38 cellular contexts compared by ENCODE assay signal in genomic region chr11:118161786-118162185, GRCh38. TPM values are rescaled to one million over a fixed set of nuclear protein-coding genes. Genes with fewer than 3 reads are reported as not detected.
"Had no signal": no experiment of that assay in that cellular context is flagged by ENCODE, and none has a peak within 500 bp of the region (broad histone marks: within the 10 kb centered on the region; RNA-seq: fewer than 3 reads in every experiment).

No MANE protein-coding gene starts in this region.

- H3K4me1 ChIP-seq: ascending aorta had no signal

- H3K4me1 Mint-ChIP-seq: activated CD4-positive, alpha-beta memory T cell treated with anti-CD3 and anti-CD28 coated beads, Interleukin-2, amount 10 ng/mL, durations not matched to agents 7 days and 5 days; activated CD4-positive, alpha-beta T cell treated with anti-CD3 and anti-CD28 coated beads for 36 hours had no signal

- H3K9me3 ChIP-seq: ascending aorta had no signal

- H3K27ac ChIP-seq: ascending aorta, cardiac muscle cell, WERI-Rb-1 had no signal

- DNase-seq: activated CD4-positive, alpha-beta memory T cell treated with anti-CD3 and anti-CD28 coated beads, Interleukin-2, amount 10 ng/mL, durations not matched to agents 7 days and 5 days; activated CD4-positive, alpha-beta T cell treated with anti-CD3 and anti-CD28 coated beads for 1 hour; activated CD4-positive, alpha-beta T cell treated with anti-CD3 and anti-CD28 coated beads for 36 hours; activated CD4-positive, alpha-beta T cell treated with anti-CD3 and anti-CD28 coated beads for 48 hours; activated CD4-positive, alpha-beta T cell treated with anti-CD3 and anti-CD28 coated beads, Interleukin-2, amount 10 ng/mL, durations not matched to agents 7 days and 5 days; activated CD4-positive, alpha-beta T cell treated with anti-CD3 and anti-CD28 coated beads, Interleukin-2, amount 50 U/mL, for 48 hours; activated CD4-positive, CD25-positive, alpha-beta regulatory T cell; activated CD8-positive, alpha-beta memory T cell treated with anti-CD3 and anti-CD28 coated beads for 24 hours; activated CD8-positive, alpha-beta memory T cell treated with anti-CD3 and anti-CD28 coated beads, Interleukin-2, amount 10 ng/mL, durations not matched to agents 7 days and 5 days; activated CD8-positive, alpha-beta memory T cell treated with anti-CD3 and anti-CD28 coated beads, Interleukin-2, amount 50 U/mL, for 48 hours; activated CD8-positive, alpha-beta T cell treated with anti-CD3 and anti-CD28 coated beads, Interleukin-2, amount 10 ng/mL, durations not matched to agents 7 days and 5 days; activated effector memory CD4-positive, alpha-beta T cell treated with Interleukin-2 at 50 U/mL for 16 hours; activated gamma-delta T cell; activated naive CD4-positive, alpha-beta T cell treated with anti-CD3 and anti-CD28 coated beads, Interleukin-2, amount 10 ng/mL, durations not matched to agents 7 days and 5 days; activated naive CD4-positive, alpha-beta T cell treated with Interleukin-2 at 50 U/mL for 16 hours; activated naive CD8-positive, alpha-beta T cell treated with anti-CD3 and anti-CD28 coated beads, Interleukin-2, amount 10 ng/mL, durations not matched to agents 7 days and 5 days; activated naive CD8-positive, alpha-beta T cell treated with anti-CD3 and anti-CD28 coated beads, Interleukin-2, amount 50 U/mL, for 24 hours; activated T-cell treated with anti-CD3 and anti-CD28 coated beads, Interleukin-2, amount 50 U/mL, for 24 hours; activated T-cell treated with anti-CD3 and anti-CD28 coated beads, Interleukin-2, amount 50 U/mL, for 48 hours; amygdala; anterior cingulate cortex; caudate nucleus; cerebellar nuclear complex; T-helper 1 cell; T-helper 2 cell; T-helper 9 cell; WERI-Rb-1 had no signal

- H3K4me3 ChIP-seq: ascending aorta, cardiac muscle cell had no signal

- H3K27me3 ChIP-seq: ascending aorta had no signal

- H3K36me3 Mint-ChIP-seq: activated CD8-positive, alpha-beta memory T cell treated with anti-CD3 and anti-CD28 coated beads, Interleukin-2, amount 10 ng/mL, durations not matched to agents 7 days and 5 days; activated naive CD4-positive, alpha-beta T cell treated with anti-CD3 and anti-CD28 coated beads, Interleukin-2, amount 10 ng/mL, durations not matched to agents 7 days and 5 days; activated naive CD4-positive, alpha-beta T cell treated with anti-CD3 and anti-CD28 coated beads, Interleukin-2, amount 50 U/mL, for 24 hours; activated naive CD8-positive, alpha-beta T cell; activated naive CD8-positive, alpha-beta T cell treated with anti-CD3 and anti-CD28 coated beads, Interleukin-2, amount 10 ng/mL, durations not matched to agents 7 days and 5 days; brain; WTC11 had no signal

- H3K4me3 Mint-ChIP-seq: activated CD4-positive, alpha-beta memory T cell treated with anti-CD3 and anti-CD28 coated beads, Interleukin-2, amount 10 ng/mL, durations not matched to agents 7 days and 5 days; activated CD4-positive, alpha-beta T cell treated with anti-CD3 and anti-CD28 coated beads for 36 hours; activated CD4-positive, alpha-beta T cell treated with anti-CD3 and anti-CD28 coated beads, Interleukin-2, amount 10 ng/mL, durations not matched to agents 7 days and 5 days; activated CD8-positive, alpha-beta memory T cell treated with anti-CD3 and anti-CD28 coated beads, Interleukin-2, amount 10 ng/mL, durations not matched to agents 7 days and 5 days; activated CD8-positive, alpha-beta T cell treated with anti-CD3 and anti-CD28 coated beads, Interleukin-2, amount 10 ng/mL, durations not matched to agents 7 days and 5 days; activated naive CD4-positive, alpha-beta T cell treated with anti-CD3 and anti-CD28 coated beads, Interleukin-2, amount 10 ng/mL, durations not matched to agents 7 days and 5 days; activated naive CD4-positive, alpha-beta T cell treated with anti-CD3 and anti-CD28 coated beads, Interleukin-2, amount 50 U/mL, for 24 hours; activated naive CD8-positive, alpha-beta T cell; activated naive CD8-positive, alpha-beta T cell treated with anti-CD3 and anti-CD28 coated beads, Interleukin-2, amount 10 ng/mL, durations not matched to agents 7 days and 5 days; activated naive CD8-positive, alpha-beta T cell treated with anti-CD3 and anti-CD28 coated beads, Interleukin-2, amount 50 U/mL, for 24 hours; activated T-cell treated with anti-CD3 and anti-CD28 coated beads, Interleukin-2, amount 50 U/mL, for 24 hours; brain; central memory CD8-positive, alpha-beta T cell; T-helper 1 cell treated with Interleukin-12 subunit alpha and Interleukin-12 subunit beta and Interleukin-4 antibody, amounts not matched to agents 30 μg/mL and 1 μg/mL, for 36 hours; T-helper 2 cell treated with Interferon-gamma antibody and Interleukin-4, amounts not matched to agents 5 μg/mL and 100 μg/mL, for 36 hours; WTC11 had no signal

- ATAC-seq: activated CD4-positive, alpha-beta T cell treated with anti-CD3 and anti-CD28 coated beads for 36 hours; activated CD4-positive, CD25-positive, alpha-beta regulatory T cell treated with anti-CD3 and anti-CD28 coated beads, Interleukin-2, amount 50 U/mL, for 24 hours; activated CD8-positive, alpha-beta memory T cell treated with anti-CD3 and anti-CD28 coated beads, Interleukin-2, amount 10 ng/mL, durations not matched to agents 7 days and 5 days; activated CD8-positive, alpha-beta T cell treated with anti-CD3 and anti-CD28 coated beads, Interleukin-2, amount 10 ng/mL, durations not matched to agents 7 days and 5 days; activated naive CD8-positive, alpha-beta T cell treated with anti-CD3 and anti-CD28 coated beads, Interleukin-2, amount 50 U/mL, for 24 hours; WTC11 had no signal

- H3K27ac Mint-ChIP-seq: activated CD4-positive, alpha-beta memory T cell treated with anti-CD3 and anti-CD28 coated beads, Interleukin-2, amount 10 ng/mL, durations not matched to agents 7 days and 5 days; activated CD4-positive, alpha-beta T cell treated with anti-CD3 and anti-CD28 coated beads for 36 hours; activated CD4-positive, alpha-beta T cell treated with anti-CD3 and anti-CD28 coated beads, Interleukin-2, amount 10 ng/mL, durations not matched to agents 7 days and 5 days; activated CD8-positive, alpha-beta memory T cell treated with anti-CD3 and anti-CD28 coated beads, Interleukin-2, amount 10 ng/mL, durations not matched to agents 7 days and 5 days; activated CD8-positive, alpha-beta T cell treated with anti-CD3 and anti-CD28 coated beads, Interleukin-2, amount 10 ng/mL, durations not matched to agents 7 days and 5 days; activated naive CD4-positive, alpha-beta T cell treated with anti-CD3 and anti-CD28 coated beads, Interleukin-2, amount 10 ng/mL, durations not matched to agents 7 days and 5 days; activated naive CD4-positive, alpha-beta T cell treated with anti-CD3 and anti-CD28 coated beads, Interleukin-2, amount 50 U/mL, for 24 hours; activated naive CD8-positive, alpha-beta T cell; activated naive CD8-positive, alpha-beta T cell treated with anti-CD3 and anti-CD28 coated beads, Interleukin-2, amount 10 ng/mL, durations not matched to agents 7 days and 5 days; activated naive CD8-positive, alpha-beta T cell treated with anti-CD3 and anti-CD28 coated beads, Interleukin-2, amount 50 U/mL, for 24 hours; activated T-cell treated with anti-CD3 and anti-CD28 coated beads, Interleukin-2, amount 50 U/mL, for 24 hours; activated T-helper 2 cell treated with anti-CD3 and anti-CD28 coated beads, Interferon-gamma antibody, Interleukin-2, Interleukin-4, amounts not matched to agents 10 μg/mL and 5 μg/mL and 100 μg/mL, durations not matched to agents 14 hours and 24 hours and 36 hours; brain; T-helper 1 cell treated with Interleukin-12 subunit alpha and Interleukin-12 subunit beta and Interleukin-4 antibody, amounts not matched to agents 30 μg/mL and 1 μg/mL, for 36 hours; T-helper 2 cell treated with Interferon-gamma antibody and Interleukin-4, amounts not matched to agents 5 μg/mL and 100 μg/mL, for 36 hours; WTC11 had no signal

- H3K9me3 Mint-ChIP-seq: activated CD4-positive, alpha-beta memory T cell treated with anti-CD3 and anti-CD28 coated beads, Interleukin-2, amount 10 ng/mL, durations not matched to agents 7 days and 5 days; activated CD4-positive, alpha-beta T cell treated with anti-CD3 and anti-CD28 coated beads, Interleukin-2, amount 10 ng/mL, durations not matched to agents 7 days and 5 days; activated naive CD4-positive, alpha-beta T cell treated with anti-CD3 and anti-CD28 coated beads, Interleukin-2, amount 10 ng/mL, durations not matched to agents 7 days and 5 days; activated naive CD4-positive, alpha-beta T cell treated with anti-CD3 and anti-CD28 coated beads, Interleukin-2, amount 50 U/mL, for 24 hours; activated naive CD8-positive, alpha-beta T cell treated with anti-CD3 and anti-CD28 coated beads, Interleukin-2, amount 10 ng/mL, durations not matched to agents 7 days and 5 days; activated naive CD8-positive, alpha-beta T cell treated with anti-CD3 and anti-CD28 coated beads, Interleukin-2, amount 50 U/mL, for 24 hours; activated T-cell treated with anti-CD3 and anti-CD28 coated beads, Interleukin-2, amount 50 U/mL, for 24 hours; activated T-helper 2 cell treated with anti-CD3 and anti-CD28 coated beads, Interferon-gamma antibody, Interleukin-2, Interleukin-4, amounts not matched to agents 10 μg/mL and 5 μg/mL and 100 μg/mL, durations not matched to agents 14 hours and 24 hours and 36 hours; brain; central memory CD8-positive, alpha-beta T cell; T-helper 1 cell treated with Interleukin-12 subunit alpha and Interleukin-12 subunit beta and Interleukin-4 antibody, amounts not matched to agents 30 μg/mL and 1 μg/mL, for 36 hours; T-helper 2 cell treated with Interferon-gamma antibody and Interleukin-4, amounts not matched to agents 5 μg/mL and 100 μg/mL, for 36 hours; WTC11 had no signal

- H3K36me3 ChIP-seq: ascending aorta, cardiac muscle cell, WERI-Rb-1 had no signal

RNA-seq across cellular contexts. Expression of gene SCN2B, which starts 14.7 kb away (rescaled TPM):
- total RNA-seq: activated CD4-positive, alpha-beta memory T cell treated with anti-CD3 and anti-CD28 coated beads, Interleukin-2, amount 10 ng/mL, durations not matched to agents 7 days and 5 days; activated CD4-positive, alpha-beta T cell treated with anti-CD3 and anti-CD28 coated beads for 36 hours; activated CD4-positive, alpha-beta T cell treated with anti-CD3 and anti-CD28 coated beads, Interleukin-2, amount 10 ng/mL, durations not matched to agents 7 days and 5 days; activated CD8-positive, alpha-beta memory T cell treated with anti-CD3 and anti-CD28 coated beads, Interleukin-2, amount 10 ng/mL, durations not matched to agents 7 days and 5 days; activated CD8-positive, alpha-beta T cell treated with anti-CD3 and anti-CD28 coated beads, Interleukin-2, amount 10 ng/mL, durations not matched to agents 7 days and 5 days; activated naive CD8-positive, alpha-beta T cell treated with anti-CD3 and anti-CD28 coated beads, Interleukin-2, amount 10 ng/mL, durations not matched to agents 7 days and 5 days had no signal
